In the genomic region with DNA sequence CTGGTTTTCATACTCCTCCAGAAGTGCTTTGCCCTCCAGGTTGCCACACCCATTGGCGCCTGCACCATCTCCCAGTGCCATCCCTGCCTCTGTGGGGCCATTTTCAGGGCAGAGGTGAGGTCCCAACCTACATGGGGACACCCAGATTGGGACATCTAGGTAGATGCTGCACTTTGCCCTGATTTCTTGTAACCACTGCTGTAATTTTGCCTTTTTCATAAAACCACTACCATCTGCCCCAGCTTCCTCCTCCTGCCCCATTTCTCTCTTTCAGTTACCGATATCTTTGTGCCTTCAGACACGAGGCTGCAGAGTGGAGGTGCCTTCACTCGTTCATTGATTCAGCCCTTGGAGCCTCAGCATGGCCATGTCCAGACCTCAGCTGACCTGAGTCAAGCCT, we compare ENCODE assay signal across 2 cellular contexts.
TF ChIP-seq lines count a peak whose summit lies in the region.

No MANE protein-coding gene starts in this region.

TF ChIP-seq in K562, 482 proteins besides CTCF, POLR2A, EP300 and RAD21:
- TF ChIP-seq CBX3 (IDR thresholded peaks at IDR 0.05; ENCODE audit: borderline replicate concordance in 1 of 2, low read length in 2 of 2): no peak
- TF ChIP-seq CBFA2T3 (IDR thresholded peaks at IDR 0.05): 0 out of 2 replicates have a peak, but pooled peaks have one; percentile 32
- TF ChIP-seq, protein P1, sequence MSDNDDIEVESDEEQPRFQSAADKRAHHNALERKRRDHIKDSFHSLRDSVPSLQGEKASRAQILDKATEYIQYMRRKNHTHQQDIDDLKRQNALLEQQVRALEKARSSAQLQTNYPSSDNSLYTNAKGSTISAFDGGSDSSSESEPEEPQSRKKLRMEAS (CRISPR knock-in tag; IDR thresholded peaks at IDR 0.05): 0 out of 2 replicates have a peak, but pooled peaks have one; percentile 11

TF ChIP-seq in GM23338, 12 proteins besides CTCF, POLR2A, EP300 and RAD21:
- TF ChIP-seq ZNF331 (CRISPR knock-in tag; IDR thresholded peaks at IDR 0.05; ENCODE audit: low read depth): no peak
- TF ChIP-seq ZNF114 (CRISPR knock-in tag; IDR thresholded peaks at IDR 0.05): no peak
- TF ChIP-seq, protein P2, sequence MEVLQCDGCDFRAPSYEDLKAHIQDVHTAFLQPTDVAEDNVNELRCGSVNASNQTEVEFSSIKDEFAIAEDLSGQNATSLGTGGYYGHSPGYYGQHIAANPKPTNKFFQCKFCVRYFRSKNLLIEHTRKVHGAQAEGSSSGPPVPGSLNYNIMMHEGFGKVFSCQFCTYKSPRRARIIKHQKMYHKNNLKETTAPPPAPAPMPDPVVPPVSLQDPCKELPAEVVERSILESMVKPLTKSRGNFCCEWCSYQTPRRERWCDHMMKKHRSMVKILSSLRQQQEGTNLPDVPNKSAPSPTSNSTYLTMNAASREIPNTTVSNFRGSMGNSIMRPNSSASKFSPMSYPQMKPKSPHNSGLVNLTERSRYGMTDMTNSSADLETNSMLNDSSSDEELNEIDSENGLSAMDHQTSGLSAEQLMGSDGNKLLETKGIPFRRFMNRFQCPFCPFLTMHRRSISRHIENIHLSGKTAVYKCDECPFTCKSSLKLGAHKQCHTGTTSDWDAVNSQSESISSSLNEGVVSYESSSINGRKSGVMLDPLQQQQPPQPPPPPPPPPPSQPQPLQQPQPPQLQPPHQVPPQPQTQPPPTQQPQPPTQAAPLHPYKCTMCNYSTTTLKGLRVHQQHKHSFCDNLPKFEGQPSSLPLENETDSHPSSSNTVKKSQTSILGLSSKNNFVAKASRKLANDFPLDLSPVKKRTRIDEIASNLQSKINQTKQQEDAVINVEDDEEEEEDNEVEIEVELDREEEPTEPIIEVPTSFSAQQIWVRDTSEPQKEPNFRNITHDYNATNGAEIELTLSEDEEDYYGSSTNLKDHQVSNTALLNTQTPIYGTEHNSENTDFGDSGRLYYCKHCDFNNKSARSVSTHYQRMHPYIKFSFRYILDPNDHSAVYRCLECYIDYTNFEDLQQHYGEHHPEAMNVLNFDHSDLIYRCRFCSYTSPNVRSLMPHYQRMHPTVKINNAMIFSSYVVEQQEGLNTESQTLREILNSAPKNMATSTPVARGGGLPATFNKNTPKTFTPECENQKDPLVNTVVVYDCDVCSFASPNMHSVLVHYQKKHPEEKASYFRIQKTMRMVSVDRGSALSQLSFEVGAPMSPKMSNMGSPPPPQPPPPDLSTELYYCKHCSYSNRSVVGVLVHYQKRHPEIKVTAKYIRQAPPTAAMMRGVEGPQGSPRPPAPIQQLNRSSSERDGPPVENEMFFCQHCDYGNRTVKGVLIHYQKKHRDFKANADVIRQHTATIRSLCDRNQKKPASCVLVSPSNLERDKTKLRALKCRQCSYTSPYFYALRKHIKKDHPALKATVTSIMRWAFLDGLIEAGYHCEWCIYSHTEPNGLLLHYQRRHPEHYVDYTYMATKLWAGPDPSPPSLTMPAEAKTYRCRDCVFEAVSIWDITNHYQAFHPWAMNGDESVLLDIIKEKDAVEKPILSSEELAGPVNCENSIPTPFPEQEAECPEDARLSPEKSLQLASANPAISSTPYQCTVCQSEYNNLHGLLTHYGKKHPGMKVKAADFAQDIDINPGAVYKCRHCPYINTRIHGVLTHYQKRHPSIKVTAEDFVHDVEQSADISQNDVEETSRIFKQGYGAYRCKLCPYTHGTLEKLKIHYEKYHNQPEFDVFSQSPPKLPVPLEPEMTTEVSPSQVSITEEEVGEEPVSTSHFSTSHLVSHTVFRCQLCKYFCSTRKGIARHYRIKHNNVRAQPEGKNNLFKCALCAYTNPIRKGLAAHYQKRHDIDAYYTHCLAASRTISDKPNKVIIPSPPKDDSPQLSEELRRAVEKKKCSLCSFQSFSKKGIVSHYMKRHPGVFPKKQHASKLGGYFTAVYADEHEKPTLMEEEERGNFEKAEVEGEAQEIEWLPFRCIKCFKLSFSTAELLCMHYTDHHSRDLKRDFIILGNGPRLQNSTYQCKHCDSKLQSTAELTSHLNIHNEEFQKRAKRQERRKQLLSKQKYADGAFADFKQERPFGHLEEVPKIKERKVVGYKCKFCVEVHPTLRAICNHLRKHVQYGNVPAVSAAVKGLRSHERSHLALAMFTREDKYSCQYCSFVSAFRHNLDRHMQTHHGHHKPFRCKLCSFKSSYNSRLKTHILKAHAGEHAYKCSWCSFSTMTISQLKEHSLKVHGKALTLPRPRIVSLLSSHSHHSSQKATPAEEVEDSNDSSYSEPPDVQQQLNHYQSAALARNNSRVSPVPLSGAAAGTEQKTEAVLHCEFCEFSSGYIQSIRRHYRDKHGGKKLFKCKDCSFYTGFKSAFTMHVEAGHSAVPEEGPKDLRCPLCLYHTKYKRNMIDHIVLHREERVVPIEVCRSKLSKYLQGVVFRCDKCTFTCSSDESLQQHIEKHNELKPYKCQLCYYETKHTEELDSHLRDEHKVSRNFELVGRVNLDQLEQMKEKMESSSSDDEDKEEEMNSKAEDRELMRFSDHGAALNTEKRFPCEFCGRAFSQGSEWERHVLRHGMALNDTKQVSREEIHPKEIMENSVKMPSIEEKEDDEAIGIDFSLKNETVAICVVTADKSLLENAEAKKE (CRISPR knock-in tag; IDR thresholded peaks at IDR 0.05): no peak
- no peak for TF ChIP-seq EZH2phosphoT487 (IDR thresholded peaks at IDR 0.05; ENCODE audit: unreplicated experiment)
- TF ChIP-seq, protein P3, sequence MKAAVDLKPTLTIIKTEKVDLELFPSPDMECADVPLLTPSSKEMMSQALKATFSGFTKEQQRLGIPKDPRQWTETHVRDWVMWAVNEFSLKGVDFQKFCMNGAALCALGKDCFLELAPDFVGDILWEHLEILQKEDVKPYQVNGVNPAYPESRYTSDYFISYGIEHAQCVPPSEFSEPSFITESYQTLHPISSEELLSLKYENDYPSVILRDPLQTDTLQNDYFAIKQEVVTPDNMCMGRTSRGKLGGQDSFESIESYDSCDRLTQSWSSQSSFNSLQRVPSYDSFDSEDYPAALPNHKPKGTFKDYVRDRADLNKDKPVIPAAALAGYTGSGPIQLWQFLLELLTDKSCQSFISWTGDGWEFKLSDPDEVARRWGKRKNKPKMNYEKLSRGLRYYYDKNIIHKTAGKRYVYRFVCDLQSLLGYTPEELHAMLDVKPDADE (IDR thresholded peaks at IDR 0.05): no peak
- no peak for TF ChIP-seq STAT1 (IDR thresholded peaks at IDR 0.05; ENCODE audit: unreplicated experiment)
- TF ChIP-seq POLR2AphosphoS5 (IDR thresholded peaks at IDR 0.05; ENCODE audit: low read depth): no peak
- no peak for TF ChIP-seq EZH2 (IDR thresholded peaks at IDR 0.05; ENCODE audit: low read depth, unreplicated experiment)
- TF ChIP-seq CREB1 (CRISPR knock-in tag; IDR thresholded peaks at IDR 0.05; ENCODE audit: low read depth): no peak
- TF ChIP-seq NANOG (IDR thresholded peaks at IDR 0.05; ENCODE audit: borderline replicate concordance): no peak
- TF ChIP-seq, protein P4, sequence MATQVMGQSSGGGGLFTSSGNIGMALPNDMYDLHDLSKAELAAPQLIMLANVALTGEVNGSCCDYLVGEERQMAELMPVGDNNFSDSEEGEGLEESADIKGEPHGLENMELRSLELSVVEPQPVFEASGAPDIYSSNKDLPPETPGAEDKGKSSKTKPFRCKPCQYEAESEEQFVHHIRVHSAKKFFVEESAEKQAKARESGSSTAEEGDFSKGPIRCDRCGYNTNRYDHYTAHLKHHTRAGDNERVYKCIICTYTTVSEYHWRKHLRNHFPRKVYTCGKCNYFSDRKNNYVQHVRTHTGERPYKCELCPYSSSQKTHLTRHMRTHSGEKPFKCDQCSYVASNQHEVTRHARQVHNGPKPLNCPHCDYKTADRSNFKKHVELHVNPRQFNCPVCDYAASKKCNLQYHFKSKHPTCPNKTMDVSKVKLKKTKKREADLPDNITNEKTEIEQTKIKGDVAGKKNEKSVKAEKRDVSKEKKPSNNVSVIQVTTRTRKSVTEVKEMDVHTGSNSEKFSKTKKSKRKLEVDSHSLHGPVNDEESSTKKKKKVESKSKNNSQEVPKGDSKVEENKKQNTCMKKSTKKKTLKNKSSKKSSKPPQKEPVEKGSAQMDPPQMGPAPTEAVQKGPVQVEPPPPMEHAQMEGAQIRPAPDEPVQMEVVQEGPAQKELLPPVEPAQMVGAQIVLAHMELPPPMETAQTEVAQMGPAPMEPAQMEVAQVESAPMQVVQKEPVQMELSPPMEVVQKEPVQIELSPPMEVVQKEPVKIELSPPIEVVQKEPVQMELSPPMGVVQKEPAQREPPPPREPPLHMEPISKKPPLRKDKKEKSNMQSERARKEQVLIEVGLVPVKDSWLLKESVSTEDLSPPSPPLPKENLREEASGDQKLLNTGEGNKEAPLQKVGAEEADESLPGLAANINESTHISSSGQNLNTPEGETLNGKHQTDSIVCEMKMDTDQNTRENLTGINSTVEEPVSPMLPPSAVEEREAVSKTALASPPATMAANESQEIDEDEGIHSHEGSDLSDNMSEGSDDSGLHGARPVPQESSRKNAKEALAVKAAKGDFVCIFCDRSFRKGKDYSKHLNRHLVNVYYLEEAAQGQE (IDR thresholded peaks at IDR 0.05; ENCODE audit: unreplicated experiment): no peak
